ENCODE assay signal across 8 cellular contexts in the genomic region with DNA sequence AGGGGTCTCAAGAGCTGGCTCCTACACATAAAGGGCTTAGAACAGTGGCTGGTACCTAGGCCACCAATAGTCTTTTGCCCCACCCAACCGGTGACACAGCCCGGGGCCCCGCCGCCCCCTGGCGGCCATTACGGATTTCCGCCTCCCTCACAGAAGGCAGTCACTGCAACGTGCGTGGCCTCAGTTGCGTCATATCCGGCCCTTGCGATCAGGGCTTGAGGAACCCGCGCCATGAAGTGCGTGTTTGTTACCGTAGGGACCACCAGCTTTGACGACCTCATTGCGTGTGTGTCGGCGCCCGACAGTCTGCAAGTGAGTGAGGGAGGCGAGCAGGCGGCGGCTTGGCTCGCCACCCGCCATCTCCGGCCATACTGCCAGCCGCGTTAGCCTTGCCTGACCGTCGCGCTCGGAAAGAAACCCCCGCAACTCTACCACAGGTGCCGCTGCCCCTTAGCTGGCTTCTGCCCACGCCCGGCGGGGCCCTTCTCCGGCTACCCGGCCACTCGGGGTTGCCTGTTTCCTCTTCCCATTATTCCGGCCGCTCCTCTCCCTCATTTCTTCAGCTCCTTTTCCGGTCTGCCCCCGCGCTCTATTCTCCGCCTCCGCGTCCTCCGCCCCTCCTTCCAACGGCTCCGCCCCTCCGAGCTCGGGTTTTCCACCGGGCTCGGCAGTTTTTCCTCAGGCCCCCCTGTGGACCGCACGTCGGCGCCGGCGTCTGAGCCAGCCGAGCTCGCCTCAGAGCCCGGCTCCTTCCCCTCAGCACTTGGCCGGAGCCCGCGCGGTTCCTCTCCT. TPM values are rescaled to one million over a fixed set of nuclear protein-coding genes. Genes with fewer than 3 reads are reported as not detected.
DNase-seq lines count a peak whose midpoint lies in the region; ATAC-seq and TF ChIP-seq lines count a peak whose summit lies in the region.

A gene (plus strand): TSS at position 183 of the 792 bp plus-strand sequence. CDS start 49 bp downstream, at position 232.

- no peaks in the 10 kb centered on the region for H3K9me2 ChIP-seq in Loucy (replicated peaks; ENCODE audit: low read depth, low read length)

- peak within 1 kb of the TSS; percentile 95 for H2AFZ ChIP-seq in Loucy (ENCODE audit: low read length)

- peak within 1 kb of the TSS; percentile 81 for H3K4me2 ChIP-seq in Loucy (ENCODE audit: low read depth, low read length, poor library complexity, severe bottlenecking)

- H3K9me3 ChIP-seq in Loucy (ENCODE audit: insufficient read depth, low read depth, low read length), result no peaks in the 10 kb centered on the region

- H3K27ac Mint-ChIP-seq in natural killer cell treated with Interleukin-12 subunit alpha and Interleukin-12 subunit beta and Interleukin-15 and Interleukin-18, amount 100 ng/mL, for 72 hours, result peak within 1 kb of the TSS; percentile 91 to 95

- peak; percentile 93 to 94 for ATAC-seq in natural killer cell treated with Interleukin-12 subunit alpha and Interleukin-12 subunit beta and Interleukin-15 and Interleukin-18, amount 100 ng/mL, for 72 hours
- ATAC-seq in stimulated activated naive CD8-positive, alpha-beta T cell treated with anti-CD3 and anti-CD28 coated beads, Interleukin-15, Interleukin-2, amounts not matched to agents 100 U/mL and 50 U/mL, for 24 hours, result peak; percentile 98

- no peaks in the 10 kb centered on the region for H3F3A ChIP-seq in Loucy (ENCODE audit: low read depth)

- peaks cover 10% of the 10 kb centered on the region for H3K4me1 ChIP-seq in Loucy (ENCODE audit: insufficient read depth, low read length, poor library complexity, severe bottlenecking)

- peaks cover 12% of the 10 kb centered on the region for H3K36me3 Mint-ChIP-seq in natural killer cell treated with Interleukin-12 subunit alpha and Interleukin-12 subunit beta and Interleukin-15 and Interleukin-18, amount 100 ng/mL, for 72 hours

- peak within 1 kb of the TSS; percentile 87 for H3K4me3 Mint-ChIP-seq in natural killer cell treated with Interleukin-12 subunit alpha and Interleukin-12 subunit beta and Interleukin-15 and Interleukin-18, amount 100 ng/mL, for 72 hours

- no peaks in the 10 kb centered on the region for H3K9me3 Mint-ChIP-seq in natural killer cell treated with Interleukin-12 subunit alpha and Interleukin-12 subunit beta and Interleukin-15 and Interleukin-18, amount 100 ng/mL, for 72 hours

- peak within 1 kb of the TSS; percentile 95 for H3K9ac ChIP-seq in Loucy (ENCODE audit: low read depth, low read length, poor library complexity, severe bottlenecking)

- H3K4me3 ChIP-seq in H7 (ENCODE audit: insufficient read depth, low read depth, low read length), result peak within 1 kb of the TSS; percentile 95
- peak within 1 kb of the TSS; percentile 95 for H3K4me3 ChIP-seq in Loucy (ENCODE audit: low read length, poor library complexity, severe bottlenecking)
- H3K4me3 ChIP-seq in fibroblast of pulmonary artery (replicated peaks; ENCODE audit: low read depth, low read length), result peak within 1 kb of the TSS; percentile 76

- peak; percentile 54 for TF ChIP-seq CTCF in Loucy (conservative IDR thresholded peaks at IDR 0.05; ENCODE audit: low read length)
- TF ChIP-seq CTCF in fibroblast of pulmonary artery (IDR thresholded peaks at IDR 0.05; ENCODE audit: low read length, missing control alignments), result peak; percentile 55

- DNase-seq in G401 (ENCODE audit: low spot score) (peak; percentile 85), H7 (peak; percentile 92), fibroblast of pulmonary artery (ENCODE audit: low read depth) (peak; percentile 95)
- peak; percentile 76 for DNase-seq in activated effector memory CD4-positive, alpha-beta T cell treated with Interleukin-2 at 50 U/mL for 16 hours
- peak; percentile 89 for DNase-seq in natural killer cell treated with Interleukin-12 subunit alpha and Interleukin-12 subunit beta and Interleukin-15 and Interleukin-18, amount 100 ng/mL, for 72 hours (ENCODE audit: low spot score)
- DNase-seq in stimulated activated naive CD8-positive, alpha-beta T cell treated with anti-CD3 and anti-CD28 coated beads, Interleukin-15, Interleukin-2, amounts not matched to agents 100 U/mL and 50 U/mL, for 24 hours, result peak; percentile 84

- H3K36me3 ChIP-seq in H7 (replicated peaks; ENCODE audit: control insufficient read depth, insufficient read depth, low read length) (peaks cover 12% of the 10 kb centered on the region), Loucy (ENCODE audit: insufficient read depth, low read length) (peaks cover 9% of the 10 kb centered on the region; the same call in 1 of the 2 replicates)

- H3K27me3 Mint-ChIP-seq in natural killer cell treated with Interleukin-12 subunit alpha and Interleukin-12 subunit beta and Interleukin-15 and Interleukin-18, amount 100 ng/mL, for 72 hours, result peaks cover 0 to 4% of the 10 kb centered on the region in 2 donors

- in situ Hi-C loops in G401 (cut with HindIII; ENCODE audit: low sequenced_read_pairs), result no loop called here

- peaks cover 11 to 19% of the 10 kb centered on the region in 2 donors for H3K4me1 Mint-ChIP-seq in natural killer cell treated with Interleukin-12 subunit alpha and Interleukin-12 subunit beta and Interleukin-15 and Interleukin-18, amount 100 ng/mL, for 72 hours (ENCODE audit: low read depth in 2 of 2)

- peaks cover 41% of the 10 kb centered on the region for H3K79me2 ChIP-seq in Loucy (ENCODE audit: insufficient read depth, low read length)

- peak; percentile 85 for TF ChIP-seq POLR2A in Raji (IDR thresholded peaks at IDR 0.05; ENCODE audit: insufficient read depth, low read depth, low read length)

- H3K27me3 ChIP-seq in H7 (ENCODE audit: control insufficient read depth, insufficient read depth, low read length), result no peaks in the 10 kb centered on the region
- H3K27me3 ChIP-seq in Loucy (ENCODE audit: insufficient read depth, low read length, poor library complexity, severe bottlenecking), result peaks cover 7% of the 10 kb centered on the region

- peaks cover 16% of the 10 kb centered on the region for H4K20me1 ChIP-seq in Loucy (ENCODE audit: insufficient read depth, low read length, poor library complexity, severe bottlenecking)

RNA-seq across cellular contexts. Expression of the gene that starts here (rescaled TPM):
- 7.0 and 27.6 TPM in 2 replicates for total RNA-seq in G401 (2014; rRNA removed; shearing (Covaris generic))
- total RNA-seq in H7 (2014; rRNA removed; shearing (Covaris generic)), result 28.0 and 31.6 TPM in 2 replicates
- 10 to 100 TPM; 47.1 to 65.4 TPM for total RNA-seq in natural killer cell treated with Interleukin-12 subunit alpha and Interleukin-12 subunit beta and Interleukin-15 and Interleukin-18, amount 100 ng/mL, for 72 hours

Comparison
In these comparisons a context has a peak if more than half of its experiments do, and no peak if none do; other contexts are left out.
1. Peak in every context shown above with its lines: DNase-seq, ATAC-seq and H3K4me3 ChIP-seq.